Comparison of ENCODE assay signal across 17 cellular contexts in the genomic region with DNA sequence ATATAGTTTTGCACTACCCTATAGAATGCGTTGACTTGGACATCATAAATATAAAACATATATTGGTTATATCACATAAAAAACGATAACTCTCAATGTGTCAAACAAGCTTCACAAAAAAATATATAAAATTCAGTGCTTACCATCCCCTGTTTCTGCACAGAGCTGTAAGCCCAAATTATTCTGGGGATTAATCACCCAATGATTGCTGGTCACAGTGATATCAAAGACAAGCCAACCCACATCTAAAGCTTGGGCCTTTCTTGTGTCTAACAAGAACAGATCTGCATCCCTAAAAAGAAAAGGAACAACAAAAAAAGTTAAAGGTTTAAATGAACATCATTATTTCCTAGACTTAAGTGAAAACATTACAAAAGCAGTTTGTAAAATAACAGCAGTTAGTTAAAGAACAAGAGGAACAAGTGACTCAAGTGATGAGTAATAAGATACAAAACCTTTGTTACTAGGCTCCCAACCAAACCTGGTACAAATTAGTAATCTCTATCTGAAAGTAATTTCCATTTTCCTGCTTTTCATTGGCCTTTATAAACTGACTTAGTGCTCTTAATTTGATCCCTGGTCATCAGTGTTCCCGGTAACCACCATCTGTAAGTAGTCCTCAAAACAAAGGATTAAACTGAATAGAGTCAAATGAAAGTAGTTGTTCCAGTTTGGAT.
A peak's percentile ranks its signal among the peaks of the same experiment; 100 is the strongest.
DNase-seq lines count a peak whose midpoint lies in the region; ATAC-seq and TF ChIP-seq lines count a peak whose summit lies in the region.
"Had no signal": no experiment of that assay in that cellular context is flagged by ENCODE, and none has a peak within 500 bp of the region (broad histone marks: within the 10 kb centered on the region; RNA-seq: fewer than 3 reads in every experiment).

No MANE protein-coding gene starts in this region.

- 44% methylated on average over 3 of the region's 3 CpGs for WGBS in SK-N-SH (ENCODE audit: low lambda C conversion rate)

- no peak for TF ChIP-seq RAD21 in SK-N-SH (IDR thresholded peaks at IDR 0.05; ENCODE audit: low read length)

- peaks cover 4% of the 10 kb centered on the region for H3K4me1 Mint-ChIP-seq in activated naive CD8-positive, alpha-beta T cell treated with anti-CD3 and anti-CD28 coated beads, Interleukin-2, amount 50 U/mL, for 24 hours
- H3K4me1 Mint-ChIP-seq in activated naive CD8-positive, alpha-beta T cell treated with anti-CD3 and anti-CD28 coated beads for 36 hours = peaks cover 2% of the 10 kb centered on the region
- H3K4me1 Mint-ChIP-seq: WTC11 had no signal

- H3K4me3 ChIP-seq in SK-N-SH (ENCODE audit: low read depth in 2 of 2, low read length in 1 of 2) (no peak overlapping the region), fibroblast of mammary gland (ENCODE audit: control insufficient read depth, low read depth, low read length) (no peak overlapping the region)
- H3K4me3 ChIP-seq: body of pancreas, ovary had no signal

- H3K9me3 ChIP-seq in SK-N-SH = no peaks in the 10 kb centered on the region
- H3K9me3 ChIP-seq: body of pancreas, ovary had no signal

- POLR2A ChIA-PET in SK-N-SH (lab: Yijun Ruan, JAX) = no interaction called here

- H2AFZ ChIP-seq in SK-N-SH (ENCODE audit: low read depth) = no peak overlapping the region

- H3K79me2 ChIP-seq in SK-N-SH (ENCODE audit: insufficient read depth) = no peaks in the 10 kb centered on the region

- no peaks in the 10 kb centered on the region for H3K36me3 ChIP-seq in SK-N-SH (replicated peaks in 1 of 2; ENCODE audit: control insufficient read depth in 1 of 2, insufficient read depth in 2 of 2, low read length in 1 of 2)
- H3K36me3 ChIP-seq: ovary had no signal

- DNase-seq in activated naive CD8-positive, alpha-beta T cell treated with anti-CD3 and anti-CD28 coated beads, Interleukin-2, amount 50 U/mL, for 24 hours = no peak
- no peak for DNase-seq in activated naive CD8-positive, alpha-beta T cell treated with anti-CD3 and anti-CD28 coated beads for 36 hours
- no peak for DNase-seq in SK-N-SH
- peak; percentile 94 for DNase-seq in fibroblast of mammary gland (ENCODE audit: low read depth)
- no peak for DNase-seq in AG08396 (ENCODE audit: low spot score)
- no peak for DNase-seq in NK-92 (lab: John Stamatoyannopoulos, UW; ENCODE audit: unreplicated experiment)
- DNase-seq in NCI-H526 treated with DMSO at 0.1 percent for 48 hours (lab: John Stamatoyannopoulos, UW) = no peak
- DNase-seq: activated T-cell treated with anti-CD3 and anti-CD28 coated beads for 4 hours; body of pancreas; GOT3; NCI-H1105 treated with DMSO at 0.1 percent for 48 hours; NCI-H526; ovary; stimulated activated CD4-positive, alpha-beta T cell treated with anti-CD3 and anti-CD28 coated beads, Interleukin-15, amount 100 ng/mL, for 24 hours; trophoblast cell had no signal

- no peak overlapping the region for H3K27ac Mint-ChIP-seq in activated naive CD8-positive, alpha-beta T cell treated with anti-CD3 and anti-CD28 coated beads, Interleukin-2, amount 50 U/mL, for 24 hours
- no peak overlapping the region for H3K27ac Mint-ChIP-seq in activated naive CD8-positive, alpha-beta T cell treated with anti-CD3 and anti-CD28 coated beads for 36 hours
- H3K27ac Mint-ChIP-seq: WTC11 had no signal

- no peak overlapping the region for H3K4me2 ChIP-seq in SK-N-SH

- no peaks in the 10 kb centered on the region for H3K27me3 ChIP-seq in SK-N-SH (ENCODE audit: insufficient read depth)
- H3K27me3 ChIP-seq: body of pancreas, ovary had no signal

- no peaks in the 10 kb centered on the region for H3F3A ChIP-seq in SK-N-SH (replicated peaks; ENCODE audit: insufficient read depth)

- no peak for TF ChIP-seq EP300 in SK-N-SH (IDR thresholded peaks at IDR 0.05; ENCODE audit: borderline replicate concordance in 1 of 2, low read depth in 1 of 2, low read length in 1 of 2)

- H3K27ac ChIP-seq in SK-N-SH (ENCODE audit: low read depth in 2 of 2, low read length in 1 of 2) = peak overlapping the region in 1 of 2 experiments; percentile 71; a peak in 2 of 4 replicates
- H3K27ac ChIP-seq: body of pancreas, ovary had no signal

- no peaks in the 10 kb centered on the region for H3K9me2 ChIP-seq in SK-N-SH

- no peaks in the 10 kb centered on the region for H3K27me3 Mint-ChIP-seq in activated naive CD8-positive, alpha-beta T cell treated with anti-CD3 and anti-CD28 coated beads, Interleukin-2, amount 50 U/mL, for 24 hours
- no peaks in the 10 kb centered on the region for H3K27me3 Mint-ChIP-seq in activated naive CD8-positive, alpha-beta T cell treated with anti-CD3 and anti-CD28 coated beads for 36 hours

- H3K4me1 ChIP-seq in SK-N-SH (ENCODE audit: control insufficient read depth in 1 of 2, insufficient read depth in 2 of 2, low read depth in 1 of 2, low read length in 1 of 2) = no peaks in the 10 kb centered on the region
- H3K4me1 ChIP-seq: body of pancreas had no signal

- no peaks in the 10 kb centered on the region for H3K36me3 Mint-ChIP-seq in activated naive CD8-positive, alpha-beta T cell treated with anti-CD3 and anti-CD28 coated beads, Interleukin-2, amount 50 U/mL, for 24 hours (ENCODE audit: low read depth)
- no peaks in the 10 kb centered on the region for H3K36me3 Mint-ChIP-seq in activated naive CD8-positive, alpha-beta T cell treated with anti-CD3 and anti-CD28 coated beads for 36 hours
- H3K36me3 Mint-ChIP-seq: WTC11 had no signal

- H4K20me1 ChIP-seq in SK-N-SH (ENCODE audit: insufficient read depth) = no peaks in the 10 kb centered on the region

- CTCF ChIA-PET in SK-N-SH (lab: Yijun Ruan, JAX) = no interaction called here

- no peak overlapping the region for H3K9ac ChIP-seq in SK-N-SH

- TF ChIP-seq CTCF in SK-N-SH (IDR thresholded peaks at IDR 0.05) (no peak), fibroblast of mammary gland (conservative IDR thresholded peaks at IDR 0.05; ENCODE audit: control insufficient read depth, insufficient read depth, low read depth, low read length) (no peak)

- H3K9me3 Mint-ChIP-seq in activated naive CD8-positive, alpha-beta T cell treated with anti-CD3 and anti-CD28 coated beads, Interleukin-2, amount 50 U/mL, for 24 hours = peaks cover 9% of the 10 kb centered on the region
- H3K9me3 Mint-ChIP-seq in activated naive CD8-positive, alpha-beta T cell treated with anti-CD3 and anti-CD28 coated beads for 36 hours = peaks cover 1% of the 10 kb centered on the region

- peak; percentile 52 for ATAC-seq in activated naive CD8-positive, alpha-beta T cell treated with anti-CD3 and anti-CD28 coated beads, Interleukin-2, amount 50 U/mL, for 24 hours
- no peak for ATAC-seq in HG03045 (IDR thresholded peaks at IDR 0.05; ENCODE audit: unreplicated experiment)
- ATAC-seq: body of pancreas, WTC11 had no signal

- H3K4me3 Mint-ChIP-seq in activated naive CD8-positive, alpha-beta T cell treated with anti-CD3 and anti-CD28 coated beads, Interleukin-2, amount 50 U/mL, for 24 hours = no peak overlapping the region
- H3K4me3 Mint-ChIP-seq in activated naive CD8-positive, alpha-beta T cell treated with anti-CD3 and anti-CD28 coated beads for 36 hours = no peak overlapping the region
- H3K4me3 Mint-ChIP-seq: WTC11 had no signal

TF ChIP-seq in SK-N-SH, 30 proteins besides CTCF, POLR2A, EP300 and RAD21 (continues in another document):
- TF ChIP-seq CHD2 (IDR thresholded peaks at IDR 0.05; ENCODE audit: low read length, partially characterized antibody) (no peak), MXI1 (IDR thresholded peaks at IDR 0.05; ENCODE audit: low read depth, low read length) (no peak), RFX5 (IDR thresholded peaks at IDR 0.05; ENCODE audit: low read length) (no peak), PBX3 (IDR thresholded peaks at IDR 0.05) (no peak), FOXM1 (IDR thresholded peaks at IDR 0.05; ENCODE audit: low read depth) (0 out of 2 replicates have a peak, but pooled peaks have one; percentile 19), GATA2 (CRISPR knock-in tag; IDR thresholded peaks at IDR 0.05) (no peak), TCF12 (IDR thresholded peaks at IDR 0.05) (peak; percentile 70), SMC3 (IDR thresholded peaks at IDR 0.05; ENCODE audit: low read depth, low read length) (no peak), GABPA (IDR thresholded peaks at IDR 0.05; ENCODE audit: low read depth) (no peak), YY1 (IDR thresholded peaks at IDR 0.05; ENCODE audit: low read depth) (no peak), FOXJ3 (CRISPR knock-in tag; IDR thresholded peaks at IDR 0.05) (no peak), TAF1 (IDR thresholded peaks at IDR 0.05; ENCODE audit: borderline replicate concordance, low read depth, low read length) (no peak), FOSL2 (IDR thresholded peaks at IDR 0.05; ENCODE audit: borderline replicate concordance, low read depth) (peak; percentile 48; the same call in 1 of the 2 replicates), RXRA (IDR thresholded peaks at IDR 0.05; ENCODE audit: borderline replicate concordance, low read depth) (no peak), POLR2AphosphoS5 (IDR thresholded peaks at IDR 0.05; ENCODE audit: low read depth, low read length) (no peak), JUND (IDR thresholded peaks at IDR 0.05) (0 out of 2 replicates have a peak, but pooled peaks have one; percentile 18)
- TF ChIP-seq, protein P1, sequence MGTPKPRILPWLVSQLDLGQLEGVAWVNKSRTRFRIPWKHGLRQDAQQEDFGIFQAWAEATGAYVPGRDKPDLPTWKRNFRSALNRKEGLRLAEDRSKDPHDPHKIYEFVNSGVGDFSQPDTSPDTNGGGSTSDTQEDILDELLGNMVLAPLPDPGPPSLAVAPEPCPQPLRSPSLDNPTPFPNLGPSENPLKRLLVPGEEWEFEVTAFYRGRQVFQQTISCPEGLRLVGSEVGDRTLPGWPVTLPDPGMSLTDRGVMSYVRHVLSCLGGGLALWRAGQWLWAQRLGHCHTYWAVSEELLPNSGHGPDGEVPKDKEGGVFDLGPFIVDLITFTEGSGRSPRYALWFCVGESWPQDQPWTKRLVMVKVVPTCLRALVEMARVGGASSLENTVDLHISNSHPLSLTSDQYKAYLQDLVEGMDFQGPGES (IDR thresholded peaks at IDR 0.05; ENCODE audit: low read depth, low read length) = no peak
